ENCODE assay signal across 20 cellular contexts in genomic region chr1:55943721-55944435, GRCh38.
DNase-seq lines count a peak whose midpoint lies in the region; ATAC-seq, FAIRE-seq and TF ChIP-seq lines count a peak whose summit lies in the region.
"Had no signal": no experiment of that assay in that cellular context is flagged by ENCODE, and none has a peak within 500 bp of the region (broad histone marks: within the 10 kb centered on the region; RNA-seq: fewer than 3 reads in every experiment).

No MANE protein-coding gene starts in this region.

- no peak overlapping the region for H3K4me3 ChIP-seq in mesenchymal stem cell (ENCODE audit: insufficient read depth in 1 of 2, low read depth in 1 of 2, low read length in 2 of 2)
- H3K4me3 ChIP-seq in sigmoid colon: no peak overlapping the region

- H3K9ac ChIP-seq in mesenchymal stem cell (ENCODE audit: low read length): no peak overlapping the region
- H3K9ac ChIP-seq in H9 (ENCODE audit: extremely low read depth, insufficient read length, low read length): no peak overlapping the region

- POLR2A ChIA-PET in activated CD4-positive, alpha-beta T cell treated with anti-CD3 and anti-CD28 coated beads for 36 hours (lab: Charles Lee): no interaction called here

- H2AK5ac ChIP-seq in mesenchymal stem cell (ENCODE audit: low read length, severe bottlenecking) (no peak overlapping the region), H9 (ENCODE audit: insufficient read length, low read length) (no peak overlapping the region)

- H3K79me1 ChIP-seq in mesenchymal stem cell (replicated peaks; ENCODE audit: low read length, poor library complexity, severe bottlenecking) (no peaks in the 10 kb centered on the region), H9 (ENCODE audit: insufficient read depth, low read depth, low read length, poor library complexity, severe bottlenecking) (no peaks in the 10 kb centered on the region)

- H3K27ac ChIP-seq in mesenchymal stem cell (ENCODE audit: low read length, poor library complexity, severe bottlenecking) (no peak overlapping the region), sigmoid colon (peak overlapping the region in 3 of 4 donors; percentile 18 to 62 (median 38)), H9 (ENCODE audit: insufficient read length, low read depth, low read length) (no peak overlapping the region)

- no peaks in the 10 kb centered on the region for H3K36me3 Mint-ChIP-seq in H9 (ENCODE audit: insufficient read depth in 1 of 3, low read depth in 3 of 3)
- no peaks in the 10 kb centered on the region for H3K36me3 Mint-ChIP-seq in activated CD4-positive, alpha-beta T cell treated with anti-CD3 and anti-CD28 coated beads for 36 hours (ENCODE audit: low read depth)
- H3K36me3 Mint-ChIP-seq: CD4-positive, CD25-positive, alpha-beta regulatory T cell; CD8-positive, alpha-beta memory T cell; IgD-negative memory B cell had no signal

- no peak overlapping the region for H3K23ac ChIP-seq in mesenchymal stem cell (ENCODE audit: low read length in 2 of 2)
- no peak overlapping the region for H3K23ac ChIP-seq in H9 (ENCODE audit: insufficient read length, low read depth, low read length)

- H3K4me2 ChIP-seq in mesenchymal stem cell (ENCODE audit: low read length, poor library complexity, severe bottlenecking) (no peak overlapping the region), H9 (ENCODE audit: insufficient read depth, insufficient read length, low read length) (no peak overlapping the region)

- H3K36me3 ChIP-seq in mesenchymal stem cell (ENCODE audit: control insufficient read depth in 1 of 2, insufficient read depth in 2 of 2, low read depth in 1 of 2, low read length in 2 of 2): peaks cover 0 to 3% of the 10 kb centered on the region in 2 experiments
- no peaks in the 10 kb centered on the region for H3K36me3 ChIP-seq in sigmoid colon
- H3K36me3 ChIP-seq: BE2C had no signal

- no peaks in the 10 kb centered on the region for H3K4me1 ChIP-seq in mesenchymal stem cell (ENCODE audit: control insufficient read depth, insufficient read depth, low read depth, low read length)
- H3K4me1 ChIP-seq in sigmoid colon: peaks cover 0 to 19% (median 17%) of the 10 kb centered on the region in 4 donors
- H3K4me1 ChIP-seq in H9 (ENCODE audit: insufficient read depth, low read length): no peaks in the 10 kb centered on the region
- H3K4me1 ChIP-seq: BE2C had no signal

- intact Hi-C loops in sigmoid colon (cut with DNase I): no loop called here
- intact Hi-C loops in activated CD4-positive, alpha-beta T cell treated with anti-CD3 and anti-CD28 coated beads for 36 hours (cut with DNase I, micrococcal nuclease): no loop called here

- no peak overlapping the region for H4K5ac ChIP-seq in H9 (ENCODE audit: insufficient read length, low read depth, low read length)

- H2BK15ac ChIP-seq in mesenchymal stem cell (ENCODE audit: low read depth, poor library complexity, severe bottlenecking): no peak overlapping the region
- H2BK15ac ChIP-seq in H9 (ENCODE audit: low read depth, low read length): no peak overlapping the region

- WGBS in mesenchymal stem cell: 50% methylated on average over 8 of the region's 8 CpGs
- 59% methylated on average over 8 of the region's 8 CpGs for WGBS in sigmoid colon, 2 donors
- WGBS in H9 (ENCODE audit: extremely low coverage, insufficient read length, low lambda C conversion rate): no CpG with 5 or more reads among the region's 8 CpGs

- no peaks in the 10 kb centered on the region for H3K23me2 ChIP-seq in H9 (ENCODE audit: insufficient read length, low read depth, low read length, poor library complexity, severe bottlenecking)

- H3K79me2 ChIP-seq in H9 (ENCODE audit: insufficient read depth, low read length): no peaks in the 10 kb centered on the region

- H3K27me3 ChIP-seq in mesenchymal stem cell (ENCODE audit: control insufficient read depth in 1 of 2, insufficient read depth in 1 of 2, low read length in 2 of 2) (no peaks in the 10 kb centered on the region), sigmoid colon (no peaks in the 10 kb centered on the region), H9 (ENCODE audit: insufficient read depth, low read length) (no peaks in the 10 kb centered on the region)
- H3K27me3 ChIP-seq: BE2C had no signal

- no peaks in the 10 kb centered on the region for H3K27me3 Mint-ChIP-seq in H9 (ENCODE audit: low read depth)
- H3K27me3 Mint-ChIP-seq in activated CD4-positive, alpha-beta T cell treated with anti-CD3 and anti-CD28 coated beads for 36 hours: peaks cover 3% of the 10 kb centered on the region
- H3K27me3 Mint-ChIP-seq: CD4-positive, CD25-positive, alpha-beta regulatory T cell had no signal

- H3K14ac ChIP-seq in mesenchymal stem cell (ENCODE audit: low read length in 2 of 2): no peak overlapping the region
- no peak overlapping the region for H3K14ac ChIP-seq in H9 (ENCODE audit: insufficient read depth, low read length)

- H2BK5ac ChIP-seq in mesenchymal stem cell (ENCODE audit: low read depth, low read length, poor library complexity, severe bottlenecking): no peak overlapping the region
- no peak overlapping the region for H2BK5ac ChIP-seq in H9 (ENCODE audit: insufficient read length, low read length)

- no peak overlapping the region for H3K56ac ChIP-seq in H9 (ENCODE audit: insufficient read length, low read depth, low read length)

- H3K27ac Mint-ChIP-seq in H9: no peak overlapping the region
- H3K27ac Mint-ChIP-seq in activated CD4-positive, alpha-beta T cell treated with anti-CD3 and anti-CD28 coated beads for 36 hours: no peak overlapping the region
- H3K27ac Mint-ChIP-seq: CD8-positive, alpha-beta memory T cell; IgD-negative memory B cell had no signal

- H4K20me1 ChIP-seq in H9 (ENCODE audit: control insufficient read depth, insufficient read depth, insufficient read length): no peaks in the 10 kb centered on the region

- no peak overlapping the region for H4K8ac ChIP-seq in mesenchymal stem cell (ENCODE audit: low read length)
- H4K8ac ChIP-seq in H9 (replicated peaks; ENCODE audit: insufficient read length, low read depth, low read length): no peak overlapping the region

- TF ChIP-seq EP300 in sigmoid colon (IDR thresholded peaks at IDR 0.05): peak in 3 of 4 donors; percentile 9 to 67 (median 38)

- TF ChIP-seq POLR2A in H54 (IDR thresholded peaks at IDR 0.05; ENCODE audit: low read depth, low read length) (no peak), sigmoid colon (IDR thresholded peaks at IDR 0.05) (no peak)

- H3K18ac ChIP-seq in mesenchymal stem cell (ENCODE audit: low read depth in 1 of 2, low read length in 2 of 2) (no peak overlapping the region), H9 (ENCODE audit: insufficient read length, low read depth, low read length) (no peak overlapping the region)

- H2BK120ac ChIP-seq in mesenchymal stem cell (ENCODE audit: low read depth, low read length) (no peak overlapping the region), H9 (ENCODE audit: low read depth, low read length, poor library complexity, severe bottlenecking) (no peak overlapping the region)

- TF ChIP-seq CTCF in sigmoid colon (IDR thresholded peaks at IDR 0.05): no peak
- no peak for TF ChIP-seq CTCF in H9 (conservative IDR thresholded peaks at IDR 0.05)

- H3K4me3 Mint-ChIP-seq in H9: no peak overlapping the region
- no peak overlapping the region for H3K4me3 Mint-ChIP-seq in activated CD4-positive, alpha-beta T cell treated with anti-CD3 and anti-CD28 coated beads for 36 hours
- H3K4me3 Mint-ChIP-seq: CD4-positive, CD25-positive, alpha-beta regulatory T cell; CD8-positive, alpha-beta memory T cell; IgD-negative memory B cell had no signal

- H2BK12ac ChIP-seq in mesenchymal stem cell (ENCODE audit: low read length in 2 of 2) (no peak overlapping the region), H9 (ENCODE audit: insufficient read length, low read depth, low read length) (no peak overlapping the region)

- H3T11ph ChIP-seq in H9 (ENCODE audit: low read length): no peak overlapping the region

- DNase-seq in H54 (ENCODE audit: insufficient read length, low spot score): no peak
- DNase-seq in mesenchymal stem cell: peak; percentile 5
- DNase-seq in sigmoid colon: no peak
- DNase-seq in H9: no peak
- DNase-seq in NCI-H524 treated with DMSO at 0.1 percent for 48 hours (lab: John Stamatoyannopoulos, UW): no peak
- DNase-seq in activated CD4-positive, alpha-beta T cell treated with anti-CD3 and anti-CD28 coated beads for 36 hours: no peak
- DNase-seq: ACHN; BE2C; CD4-positive, CD25-positive, alpha-beta regulatory T cell; CD8-positive, alpha-beta memory T cell; COR-L47; DMS 273 treated with DMSO at 0.1 percent for 48 hours; DMS53; GF-D8; H7; KBM-7 had no signal

- no peak for ATAC-seq in activated CD4-positive, alpha-beta T cell treated with anti-CD3 and anti-CD28 coated beads for 36 hours
- ATAC-seq: HepG2 had no signal

- no peaks in the 10 kb centered on the region for H3K4me1 Mint-ChIP-seq in H9
- H3K4me1 Mint-ChIP-seq in activated CD4-positive, alpha-beta T cell treated with anti-CD3 and anti-CD28 coated beads for 36 hours: no peaks in the 10 kb centered on the region
- H3K4me1 Mint-ChIP-seq: CD4-positive, CD25-positive, alpha-beta regulatory T cell; CD8-positive, alpha-beta memory T cell; IgD-negative memory B cell had no signal

- peak; percentile 11 for FAIRE-seq in H54 (lab: Jason Lieb, UNC)
- FAIRE-seq: A204.1, GM19239, HepG2 had no signal

- H2BK20ac ChIP-seq in H9 (ENCODE audit: low read depth, low read length, poor library complexity, severe bottlenecking): no peak overlapping the region

- H3K4ac ChIP-seq in mesenchymal stem cell (ENCODE audit: low read depth in 1 of 2, low read length in 2 of 2) (peak overlapping the region in 1 of 2 experiments; percentile 60), H9 (ENCODE audit: low read depth, low read length) (no peak overlapping the region)

- CTCF ChIA-PET in activated CD4-positive, alpha-beta T cell treated with anti-CD3 and anti-CD28 coated beads for 36 hours (lab: Charles Lee): no interaction called here

- no peaks in the 10 kb centered on the region for H3K9me3 Mint-ChIP-seq in H9
- no peaks in the 10 kb centered on the region for H3K9me3 Mint-ChIP-seq in activated CD4-positive, alpha-beta T cell treated with anti-CD3 and anti-CD28 coated beads for 36 hours (ENCODE audit: low read depth)

- H3K9me3 ChIP-seq in mesenchymal stem cell (ENCODE audit: control insufficient read depth, low read length) (no peaks in the 10 kb centered on the region), sigmoid colon (no peaks in the 10 kb centered on the region), H9 (ENCODE audit: control insufficient read depth, low read depth, low read length) (no peaks in the 10 kb centered on the region)
- H3K9me3 ChIP-seq: BE2C had no signal

- H2AFZ ChIP-seq in mesenchymal stem cell (ENCODE audit: low read depth, low read length): no peak overlapping the region
- H2AFZ ChIP-seq in H9 (ENCODE audit: low read length): no peak overlapping the region

- no peak overlapping the region for H4K91ac ChIP-seq in mesenchymal stem cell (ENCODE audit: low read length)
- H4K91ac ChIP-seq in H9 (ENCODE audit: insufficient read length, low read depth, low read length): no peak overlapping the region

Comparison
In these comparisons a context has a peak if more than half of its experiments do, and no peak if none do; other contexts are left out.
1. H3K27ac ChIP-seq: peak in sigmoid colon (3 of 4); none in mesenchymal stem cell (single experiment) and H9 (single experiment).